ENCODE assay signal across 1 cellular context in genomic region chr17:46158323-46159296, GRCh38.
A peak's percentile ranks its signal among the peaks of the same experiment; 100 is the strongest.
TF ChIP-seq lines count a peak whose summit lies in the region.

No MANE protein-coding gene starts in this region.

TF ChIP-seq in HEK293, 187 proteins besides CTCF, POLR2A, EP300 and RAD21 (continued from another document):
- TF ChIP-seq ZNF18 (tag by site-specific recombination; IDR thresholded peaks at IDR 0.05) (peak; percentile 52; the same call in 1 of the 2 replicates), ZBTB17 (tag by site-specific recombination; IDR thresholded peaks at IDR 0.05) (peak; percentile 94), ZNF2 (tag by site-specific recombination; IDR thresholded peaks at IDR 0.05) (0 out of 2 replicates have a peak, but pooled peaks have one; percentile 44), ZNF600 (tag by site-specific recombination; IDR thresholded peaks at IDR 0.05) (peak; percentile 77), ZNF169 (tag by site-specific recombination; IDR thresholded peaks at IDR 0.05) (no peak), ZBTB6 (tag by site-specific recombination; IDR thresholded peaks at IDR 0.05) (peak; percentile 98), ZNF585B (tag by site-specific recombination; IDR thresholded peaks at IDR 0.05) (no peak), ZNF239 (tag by site-specific recombination; IDR thresholded peaks at IDR 0.05) (peak; percentile 11; the same call in 1 of the 2 replicates), ZNF501 (tag by site-specific recombination; IDR thresholded peaks at IDR 0.05) (no peak), ZBTB8A (tag by site-specific recombination; IDR thresholded peaks at IDR 0.05) (peak; percentile 70), KLF1 (tag by site-specific recombination; IDR thresholded peaks at IDR 0.05) (peak; percentile 26; the same call in 1 of the 2 replicates), ZNF792 (tag by site-specific recombination; IDR thresholded peaks at IDR 0.05) (no peak), OSR2 (tag by site-specific recombination; IDR thresholded peaks at IDR 0.05) (peak; percentile 88), ZIC2 (tag by site-specific recombination; IDR thresholded peaks at IDR 0.05) (peak; percentile 76)
